ENCODE assay signal across 1 cellular context in the genomic region with DNA sequence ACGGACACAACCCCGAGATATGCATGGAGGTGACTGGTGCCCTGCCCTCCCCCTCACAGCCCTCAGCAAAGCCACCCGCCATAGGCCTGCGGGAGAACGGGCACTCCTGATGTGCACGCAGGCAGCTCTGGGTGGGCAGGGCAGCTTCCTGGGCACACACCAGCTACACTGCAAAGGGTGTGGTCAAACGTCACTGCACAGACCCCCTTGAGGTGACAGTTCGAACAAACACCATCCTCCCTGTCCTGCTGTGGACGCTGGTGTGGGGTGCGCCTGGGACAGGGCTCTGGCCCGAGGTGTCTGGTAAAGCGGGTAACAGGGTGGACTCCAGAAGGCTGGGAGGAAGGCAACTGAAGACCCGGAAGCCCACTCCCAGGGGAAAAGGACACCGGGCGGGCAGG.
TF ChIP-seq lines count a peak whose summit lies in the region.

No MANE protein-coding gene starts in this region.

TF ChIP-seq in H1, 55 proteins besides CTCF, POLR2A, EP300 and RAD21:
- TF ChIP-seq POLR2AphosphoS5 (IDR thresholded peaks at IDR 0.05; ENCODE audit: low read depth, low read length) (no peak), TBP (IDR thresholded peaks at IDR 0.05; ENCODE audit: low read depth, low read length) (no peak), SUZ12 (IDR thresholded peaks at IDR 0.05; ENCODE audit: low read length) (no peak), RNF2 (IDR thresholded peaks at IDR 0.05; ENCODE audit: borderline replicate concordance, low read depth, low read length, missing control alignments, poor library complexity, severe bottlenecking) (no peak), RBBP5 (IDR thresholded peaks at IDR 0.05; ENCODE audit: borderline replicate concordance, low read depth, low read length) (no peak), CEBPB (IDR thresholded peaks at IDR 0.05; ENCODE audit: low read depth, low read length) (no peak), TAF7 (optimal IDR thresholded peaks at IDR 0.05; ENCODE audit: borderline replicate concordance, low read depth, low read length) (no peak), SRF (IDR thresholded peaks at IDR 0.05; ENCODE audit: low read depth, low read length) (no peak), CTBP2 (IDR thresholded peaks at IDR 0.05; ENCODE audit: borderline replicate concordance, insufficient read depth, insufficient read length, low read length) (no peak)
- TF ChIP-seq, protein P1, sequence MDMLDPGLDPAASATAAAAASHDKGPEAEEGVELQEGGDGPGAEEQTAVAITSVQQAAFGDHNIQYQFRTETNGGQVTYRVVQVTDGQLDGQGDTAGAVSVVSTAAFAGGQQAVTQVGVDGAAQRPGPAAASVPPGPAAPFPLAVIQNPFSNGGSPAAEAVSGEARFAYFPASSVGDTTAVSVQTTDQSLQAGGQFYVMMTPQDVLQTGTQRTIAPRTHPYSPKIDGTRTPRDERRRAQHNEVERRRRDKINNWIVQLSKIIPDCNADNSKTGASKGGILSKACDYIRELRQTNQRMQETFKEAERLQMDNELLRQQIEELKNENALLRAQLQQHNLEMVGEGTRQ (IDR thresholded peaks at IDR 0.05; ENCODE audit: low read length) = no peak
- TF ChIP-seq, protein P2, sequence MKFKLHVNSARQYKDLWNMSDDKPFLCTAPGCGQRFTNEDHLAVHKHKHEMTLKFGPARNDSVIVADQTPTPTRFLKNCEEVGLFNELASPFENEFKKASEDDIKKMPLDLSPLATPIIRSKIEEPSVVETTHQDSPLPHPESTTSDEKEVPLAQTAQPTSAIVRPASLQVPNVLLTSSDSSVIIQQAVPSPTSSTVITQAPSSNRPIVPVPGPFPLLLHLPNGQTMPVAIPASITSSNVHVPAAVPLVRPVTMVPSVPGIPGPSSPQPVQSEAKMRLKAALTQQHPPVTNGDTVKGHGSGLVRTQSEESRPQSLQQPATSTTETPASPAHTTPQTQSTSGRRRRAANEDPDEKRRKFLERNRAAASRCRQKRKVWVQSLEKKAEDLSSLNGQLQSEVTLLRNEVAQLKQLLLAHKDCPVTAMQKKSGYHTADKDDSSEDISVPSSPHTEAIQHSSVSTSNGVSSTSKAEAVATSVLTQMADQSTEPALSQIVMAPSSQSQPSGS (IDR thresholded peaks at IDR 0.05; ENCODE audit: low read length) = no peak
